In the genomic region with DNA sequence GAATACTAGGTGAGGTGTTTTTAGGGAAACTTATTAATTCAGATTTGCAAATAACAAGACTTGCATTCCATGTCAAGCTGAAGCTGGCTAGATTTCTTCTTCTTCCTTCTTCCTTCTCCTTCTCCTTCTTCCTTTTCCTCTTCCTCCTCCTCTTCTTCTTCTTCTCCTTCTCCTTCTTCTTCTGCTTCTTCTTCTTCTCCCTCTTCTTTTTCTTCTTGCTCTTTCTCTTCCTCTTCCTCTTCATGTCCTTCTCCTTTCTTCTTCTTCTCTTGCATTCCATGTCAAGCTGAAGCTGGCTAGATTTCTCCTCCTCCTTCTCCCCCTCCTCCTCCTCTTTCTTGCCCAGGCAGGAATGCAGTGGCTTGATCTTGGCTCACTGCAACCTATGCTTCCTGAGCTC, we compare ENCODE assay signal across 30 cellular contexts.
"Had no signal": no experiment of that assay in that cellular context is flagged by ENCODE, and none has a peak within 500 bp of the region (broad histone marks: within the 10 kb centered on the region; RNA-seq: fewer than 3 reads in every experiment).

No MANE protein-coding gene starts in this region.

- H3K27me3 ChIP-seq: body of pancreas, cardiac muscle cell, colonic mucosa, foreskin keratinocyte, gastrocnemius medialis, heart left ventricle had no signal

- H3K4me1 ChIP-seq: colonic mucosa, foreskin keratinocyte, gastrocnemius medialis, heart left ventricle had no signal

- H3K4me3 ChIP-seq: body of pancreas, cardiac muscle cell, colonic mucosa, gastrocnemius medialis, heart left ventricle had no signal

- H3K9me3 ChIP-seq: body of pancreas, colonic mucosa, gastrocnemius medialis, heart left ventricle had no signal

- ATAC-seq: activated CD4-positive, CD25-positive, alpha-beta regulatory T cell treated with anti-CD3 and anti-CD28 coated beads, Interleukin-2, amount 50 U/mL, for 24 hours; activated CD8-positive, alpha-beta T cell treated with anti-CD3 and anti-CD28 coated beads for 36 hours; activated T-cell treated with anti-CD3 and anti-CD28 coated beads, Interleukin-2, amount 50 U/mL, for 4 hours; activated T-helper 17 cell treated with anti-CD3 and anti-CD28 coated beads, Interleukin-2, amount 50 U/mL, for 72 hours; body of pancreas; esophagus mucosa; foreskin keratinocyte; gastrocnemius medialis; heart left ventricle had no signal

- H3K36me3 ChIP-seq: cardiac muscle cell, colonic mucosa, gastrocnemius medialis, WERI-Rb-1 had no signal

- H3K27ac ChIP-seq: body of pancreas, cardiac muscle cell, colonic mucosa, foreskin keratinocyte, gastrocnemius medialis, heart left ventricle, WERI-Rb-1 had no signal

- DNase-seq: activated B cell treated with CpG ODN at 0.5 μM for 24 hours; activated CD4-positive, alpha-beta T cell treated with anti-CD3 and anti-CD28 coated beads for 48 hours; activated CD4-positive, alpha-beta T cell treated with anti-CD3 and anti-CD28 coated beads, Interleukin-2, amount 50 U/mL, for 1 hour; activated CD4-positive, alpha-beta T cell treated with anti-CD3 and anti-CD28 coated beads, Interleukin-2, amount 50 U/mL, for 48 hours; activated CD8-positive, alpha-beta memory T cell treated with anti-CD3 and anti-CD28 coated beads for 24 hours; activated CD8-positive, alpha-beta T cell treated with anti-CD3 and anti-CD28 coated beads for 36 hours; activated effector memory CD4-positive, alpha-beta T cell treated with Interleukin-2 at 50 U/mL for 16 hours; activated gamma-delta T cell treated with Interleukin-2 at 50 U/mL for 16 hours; activated naive CD4-positive, alpha-beta T cell treated with anti-CD3 and anti-CD28 coated beads, Interleukin-2, amount 50 U/mL, for 16 hours; activated naive CD4-positive, alpha-beta T cell treated with Interleukin-2 at 50 U/mL for 16 hours; activated T-cell treated with anti-CD3 and anti-CD28 coated beads, Interleukin-2, amount 50 U/mL, for 4 hours; amygdala; aorta; body of pancreas; central memory CD4-positive, alpha-beta T cell; cerebellar nuclear complex; colonic mucosa; effector CD8-positive, alpha-beta T cell; gastrocnemius medialis; glutamatergic neuron; heart left ventricle; T1000; WERI-Rb-1 had no signal

- FAIRE-seq: endometrium, endothelial cell of umbilical vein had no signal
